ENCODE assay signal across 8 cellular contexts in the genomic region with DNA sequence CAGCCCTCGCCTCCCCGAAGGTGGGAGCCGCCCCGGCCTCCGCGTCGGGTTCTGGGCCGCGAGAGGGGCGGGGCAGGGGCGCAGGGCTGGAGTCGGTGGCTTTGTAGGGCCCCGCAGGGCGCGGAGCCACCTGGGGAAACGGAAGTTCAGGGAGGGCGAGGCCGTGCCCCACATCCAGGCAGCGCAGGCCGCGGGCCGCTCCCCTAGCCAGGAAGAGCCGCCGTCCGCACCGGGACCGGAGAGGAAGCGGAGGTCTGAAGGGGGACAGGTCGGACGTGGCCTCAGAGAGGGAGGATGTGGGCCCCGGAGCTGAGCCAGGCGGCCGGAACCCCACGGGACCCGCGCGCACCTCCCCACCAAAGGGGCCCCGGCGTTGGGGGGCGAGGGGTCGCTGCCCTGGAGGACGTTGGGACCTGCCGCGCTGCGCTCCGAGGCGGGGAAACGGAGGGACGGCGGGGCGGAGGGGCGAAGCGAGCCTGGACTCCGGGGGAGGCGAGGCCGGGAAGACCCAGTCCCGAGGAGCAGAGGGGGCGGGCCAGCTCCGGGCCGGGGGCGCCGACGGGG. TPM values are rescaled to one million over a fixed set of nuclear protein-coding genes. Genes with fewer than 3 reads are reported as not detected.
A peak's percentile ranks its signal among the peaks of the same experiment; 100 is the strongest.
DNase-seq lines count a peak whose midpoint lies in the region; ATAC-seq and TF ChIP-seq lines count a peak whose summit lies in the region.

No MANE protein-coding gene starts in this region.

- H3K27ac Mint-ChIP-seq in activated T-helper 1 cell treated with anti-CD3 and anti-CD28 coated beads, Interleukin-12 subunit alpha, Interleukin-12 subunit beta, Interleukin-2, Interleukin-4 antibody, amounts not matched to agents 30 ng/mL and 10 ng/mL and 1 ng/mL, durations not matched to agents 14 hours and 24 hours and 36 hours = peak overlapping the region; percentile 78

- CTCF ChIA-PET in HEK293T (lab: Yijun Ruan, JAX) = interaction anchor here (0.8 kb wide), 1 partner anchor 10 kb away, joined by 3 read pairs; no protein-coding TSS in a partner anchor

- H3K4me3 Mint-ChIP-seq in activated T-helper 1 cell treated with anti-CD3 and anti-CD28 coated beads, Interleukin-12 subunit alpha, Interleukin-12 subunit beta, Interleukin-2, Interleukin-4 antibody, amounts not matched to agents 30 ng/mL and 10 ng/mL and 1 ng/mL, durations not matched to agents 14 hours and 24 hours and 36 hours = peak overlapping the region; percentile 82

- POLR2A ChIA-PET in HEK293T (lab: Yijun Ruan, JAX) = no interaction called here

- no peaks in the 10 kb centered on the region for H3K27me3 ChIP-seq in gastroesophageal sphincter

- intact Hi-C loops in activated T-helper 1 cell treated with anti-CD3 and anti-CD28 coated beads, Interleukin-12 subunit alpha, Interleukin-12 subunit beta, Interleukin-2, Interleukin-4 antibody, amounts not matched to agents 30 ng/mL and 10 ng/mL and 1 ng/mL, durations not matched to agents 14 hours and 24 hours and 36 hours (cut with micrococcal nuclease) = loop anchor here (1.0 to 2.0 kb wide), 3 partner anchors 12 to 190 kb away; partner anchors contain the start of genes HEXD and OGFOD3

- ATAC-seq in gastroesophageal sphincter = peak; percentile 5

- H3K27ac ChIP-seq in gastroesophageal sphincter = peak overlapping the region; percentile 7 to 92 (median 90)

- H3K4me1 ChIP-seq in gastroesophageal sphincter = peaks cover 0 to 53% (median 22%) of the 10 kb centered on the region in 3 donors

- DNase-seq in DMS53 (lab: John Stamatoyannopoulos, UW) (peak; percentile 72), DMS53 treated with DMSO at 0.1 percent for 48 hours (lab: John Stamatoyannopoulos, UW; ENCODE audit: unreplicated experiment) (no peak), retina (peak; percentile 47), HEK293T (ENCODE audit: extremely low spot score) (no peak), NK-92 (lab: John Stamatoyannopoulos, UW; ENCODE audit: unreplicated experiment) (no peak)
- DNase-seq in activated T-helper 1 cell treated with anti-CD3 and anti-CD28 coated beads, Interleukin-12 subunit alpha, Interleukin-12 subunit beta, Interleukin-2, Interleukin-4 antibody, amounts not matched to agents 30 ng/mL and 10 ng/mL and 1 ng/mL, durations not matched to agents 14 hours and 24 hours and 36 hours (ENCODE audit: low spot score) = peak; percentile 68

- no peaks in the 10 kb centered on the region for H3K9me3 ChIP-seq in gastroesophageal sphincter

- H3K27me3 Mint-ChIP-seq in activated T-helper 1 cell treated with anti-CD3 and anti-CD28 coated beads, Interleukin-12 subunit alpha, Interleukin-12 subunit beta, Interleukin-2, Interleukin-4 antibody, amounts not matched to agents 30 ng/mL and 10 ng/mL and 1 ng/mL, durations not matched to agents 14 hours and 24 hours and 36 hours (ENCODE audit: insufficient read depth) = no peaks in the 10 kb centered on the region

- peaks cover 5% of the 10 kb centered on the region for H3K4me1 Mint-ChIP-seq in activated T-helper 1 cell treated with anti-CD3 and anti-CD28 coated beads, Interleukin-12 subunit alpha, Interleukin-12 subunit beta, Interleukin-2, Interleukin-4 antibody, amounts not matched to agents 30 ng/mL and 10 ng/mL and 1 ng/mL, durations not matched to agents 14 hours and 24 hours and 36 hours (ENCODE audit: low read depth)

- no CpG with 5 or more reads among the region's 63 CpGs for WGBS in gastroesophageal sphincter (ENCODE audit: low coverage in 1 of 2), 2 donors

- no peak for TF ChIP-seq EP300 in Ishikawa (IDR thresholded peaks at IDR 0.05; ENCODE audit: borderline replicate concordance)
- no peak for TF ChIP-seq EP300 in gastroesophageal sphincter (IDR thresholded peaks at IDR 0.05)

- peak overlapping the region; percentile 15 to 74 for H3K4me3 ChIP-seq in gastroesophageal sphincter

- H3K9me3 Mint-ChIP-seq in activated T-helper 1 cell treated with anti-CD3 and anti-CD28 coated beads, Interleukin-12 subunit alpha, Interleukin-12 subunit beta, Interleukin-2, Interleukin-4 antibody, amounts not matched to agents 30 ng/mL and 10 ng/mL and 1 ng/mL, durations not matched to agents 14 hours and 24 hours and 36 hours = no peaks in the 10 kb centered on the region

- no peak for TF ChIP-seq POLR2A in gastroesophageal sphincter (IDR thresholded peaks at IDR 0.05)

- H3K36me3 ChIP-seq in gastroesophageal sphincter = no peaks in the 10 kb centered on the region

- no peak for TF ChIP-seq RAD21 in Ishikawa (IDR thresholded peaks at IDR 0.05; ENCODE audit: low read depth)

- peaks cover 2% of the 10 kb centered on the region for H3K36me3 Mint-ChIP-seq in activated T-helper 1 cell treated with anti-CD3 and anti-CD28 coated beads, Interleukin-12 subunit alpha, Interleukin-12 subunit beta, Interleukin-2, Interleukin-4 antibody, amounts not matched to agents 30 ng/mL and 10 ng/mL and 1 ng/mL, durations not matched to agents 14 hours and 24 hours and 36 hours (ENCODE audit: low read depth)

- no peak for TF ChIP-seq CTCF in gastroesophageal sphincter (IDR thresholded peaks at IDR 0.05)

TF ChIP-seq in Ishikawa, 13 proteins besides CTCF, POLR2A, EP300 and RAD21:
- TF ChIP-seq TCF12 (IDR thresholded peaks at IDR 0.05; ENCODE audit: low read depth) (no peak), CREB1 (IDR thresholded peaks at IDR 0.05; ENCODE audit: low read depth) (no peak), ZBTB7A (IDR thresholded peaks at IDR 0.05; ENCODE audit: low read depth) (peak; percentile 17; the same call in 1 of the 2 replicates)

TF ChIP-seq in HEK293T, 16 proteins besides CTCF, POLR2A, EP300 and RAD21:
- TF ChIP-seq LEF1 (IDR thresholded peaks at IDR 0.05; ENCODE audit: borderline replicate concordance) (no peak), ARNT (IDR thresholded peaks at IDR 0.05) (no peak), ZNF384 (IDR thresholded peaks at IDR 0.05) (no peak), HDGF (IDR thresholded peaks at IDR 0.05; ENCODE audit: borderline replicate concordance) (no peak), SUZ12 (IDR thresholded peaks at IDR 0.05) (no peak), L3MBTL2 (conservative IDR thresholded peaks at IDR 0.05) (no peak), TARDBP (IDR thresholded peaks at IDR 0.05) (no peak), SP1 (IDR thresholded peaks at IDR 0.05) (no peak), ELF4 (IDR thresholded peaks at IDR 0.05) (no peak), FOXK2 (IDR thresholded peaks at IDR 0.05) (no peak), BHLHE40 (IDR thresholded peaks at IDR 0.05; ENCODE audit: borderline replicate concordance) (no peak), FOXA1 (IDR thresholded peaks at IDR 0.05) (no peak), CTBP1 (IDR thresholded peaks at IDR 0.05; ENCODE audit: borderline replicate concordance) (no peak), NFRKB (IDR thresholded peaks at IDR 0.05) (no peak), FOXM1 (IDR thresholded peaks at IDR 0.05; ENCODE audit: borderline replicate concordance) (no peak)
- TF ChIP-seq, protein P1, sequence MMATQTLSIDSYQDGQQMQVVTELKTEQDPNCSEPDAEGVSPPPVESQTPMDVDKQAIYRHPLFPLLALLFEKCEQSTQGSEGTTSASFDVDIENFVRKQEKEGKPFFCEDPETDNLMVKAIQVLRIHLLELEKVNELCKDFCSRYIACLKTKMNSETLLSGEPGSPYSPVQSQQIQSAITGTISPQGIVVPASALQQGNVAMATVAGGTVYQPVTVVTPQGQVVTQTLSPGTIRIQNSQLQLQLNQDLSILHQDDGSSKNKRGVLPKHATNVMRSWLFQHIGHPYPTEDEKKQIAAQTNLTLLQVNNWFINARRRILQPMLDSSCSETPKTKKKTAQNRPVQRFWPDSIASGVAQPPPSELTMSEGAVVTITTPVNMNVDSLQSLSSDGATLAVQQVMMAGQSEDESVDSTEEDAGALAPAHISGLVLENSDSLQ (IDR thresholded peaks at IDR 0.05) = no peak

RNA-seq across cellular contexts. Expression of gene SLC16A3, which starts 0.5 kb away (rescaled TPM):
- total RNA-seq in activated T-helper 1 cell treated with anti-CD3 and anti-CD28 coated beads, Interleukin-12 subunit alpha, Interleukin-12 subunit beta, Interleukin-2, Interleukin-4 antibody, amounts not matched to agents 30 ng/mL and 10 ng/mL and 1 ng/mL, durations not matched to agents 14 hours and 24 hours and 36 hours = 111 and 115 TPM in 2 replicates
- 10 to 100 TPM; 11.2 to 38.5 (median 22.1) TPM for total RNA-seq in gastroesophageal sphincter

RNA-seq across cellular contexts. Expression of gene CCDC57, which starts 15.7 kb away (rescaled TPM):
- 59.5 and 60.8 TPM in 2 replicates for total RNA-seq in activated T-helper 1 cell treated with anti-CD3 and anti-CD28 coated beads, Interleukin-12 subunit alpha, Interleukin-12 subunit beta, Interleukin-2, Interleukin-4 antibody, amounts not matched to agents 30 ng/mL and 10 ng/mL and 1 ng/mL, durations not matched to agents 14 hours and 24 hours and 36 hours
- total RNA-seq in gastroesophageal sphincter = 10 to 100 TPM in 3 of 4 donors, 1 to 10 TPM in 1; 6.5 to 28.2 (median 16.2) TPM

RNA-seq across cellular contexts. Expression of gene CSNK1D, which starts 45.1 kb away (rescaled TPM):
- total RNA-seq in activated T-helper 1 cell treated with anti-CD3 and anti-CD28 coated beads, Interleukin-12 subunit alpha, Interleukin-12 subunit beta, Interleukin-2, Interleukin-4 antibody, amounts not matched to agents 30 ng/mL and 10 ng/mL and 1 ng/mL, durations not matched to agents 14 hours and 24 hours and 36 hours = 154 and 161 TPM in 2 replicates
- total RNA-seq in gastroesophageal sphincter = 10 to 100 TPM; 23.4 to 92.1 (median 72.4) TPM

Comparison
In these comparisons a context has a peak if more than half of its experiments do, and no peak if none do; other contexts are left out.
1. DNase-seq: peak in DMS53 (single experiment), activated T-helper 1 cell treated with anti-CD3 and anti-CD28 coated beads, Interleukin-12 subunit alpha, Interleukin-12 subunit beta, Interleukin-2, Interleukin-4 antibody, amounts not matched to agents 30 ng/mL and 10 ng/mL and 1 ng/mL, durations not matched to agents 14 hours and 24 hours and 36 hours (single experiment) and retina (single experiment); none in DMS53 treated with DMSO at 0.1 percent for 48 hours (single experiment), HEK293T (single experiment) and NK-92 (single experiment).